ENCODE assay signal across 8 cellular contexts in the genomic region with DNA sequence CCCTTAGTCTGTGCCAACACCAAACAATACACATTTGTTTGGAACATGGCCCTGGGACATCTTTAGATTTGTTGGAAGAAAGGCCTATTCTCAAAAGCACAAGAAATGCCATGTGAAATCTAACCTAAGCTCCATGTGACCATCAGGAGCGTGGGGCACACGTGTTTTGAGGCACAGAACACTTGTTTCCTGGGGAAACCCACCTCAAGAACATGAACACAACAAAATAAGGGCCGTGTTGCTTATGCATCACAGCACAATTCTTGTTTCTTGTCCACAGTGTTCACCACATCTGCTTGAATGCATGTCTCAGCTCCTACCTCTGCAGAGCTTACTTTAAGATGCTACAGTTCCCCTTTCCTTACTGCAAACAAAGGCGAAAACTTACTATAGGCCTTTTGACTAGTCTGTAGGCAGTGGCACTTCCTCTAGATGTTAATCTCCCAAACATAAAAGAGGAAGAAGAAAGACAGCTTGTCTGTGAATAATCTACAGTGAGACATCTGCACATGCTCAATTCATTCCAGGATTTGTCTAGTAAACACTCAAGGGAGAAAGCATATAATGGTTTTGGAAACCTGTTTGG.
A peak's percentile ranks its signal among the peaks of the same experiment; 100 is the strongest.
DNase-seq lines count a peak whose midpoint lies in the region; ATAC-seq and TF ChIP-seq lines count a peak whose summit lies in the region.

No MANE protein-coding gene starts in this region.

- H3F3A ChIP-seq in PC-9 (ENCODE audit: insufficient read depth, low read depth) = 0 out of 2 replicates have a peak, but pooled peaks cover 3% of the 10 kb centered on the region

- H3K27me3 Mint-ChIP-seq in mesothelial cell of epicardium (ENCODE audit: low read depth) = no peaks in the 10 kb centered on the region

- CTCF ChIA-PET in PC-9 (lab: Charles Lee) = no interaction called here

- intact Hi-C loops in PC-9 (cut with micrococcal nuclease; ENCODE audit: unreplicated experiment) (no loop called here), left lung (cut with DNase I) (no loop called here), psoas muscle (cut with DNase I) (no loop called here)

- TF ChIP-seq CTCF in PC-9 (conservative IDR thresholded peaks at IDR 0.05) = no peak
- TF ChIP-seq CTCF in left lung (IDR thresholded peaks at IDR 0.05) = no peak
- TF ChIP-seq CTCF in psoas muscle (IDR thresholded peaks at IDR 0.05) = no peak
- TF ChIP-seq CTCF in mesothelial cell of epicardium (IDR thresholded peaks at IDR 0.05; ENCODE audit: unreplicated experiment) = no peak

- POLR2A ChIA-PET in PC-9 (lab: Charles Lee; ENCODE audit: unreplicated experiment) = no interaction called here

- H3K4me3 Mint-ChIP-seq in mesothelial cell of epicardium = no peak overlapping the region

- peaks cover 2% of the 10 kb centered on the region for H3K4me1 Mint-ChIP-seq in mesothelial cell of epicardium

- no peaks in the 10 kb centered on the region for H3K36me3 ChIP-seq in PC-9 (ENCODE audit: low read depth)
- H3K36me3 ChIP-seq in left lung = no peaks in the 10 kb centered on the region
- H3K36me3 ChIP-seq in psoas muscle (ENCODE audit: insufficient read depth in 1 of 2, low read depth in 1 of 2) = no peaks in the 10 kb centered on the region

- H2AFZ ChIP-seq in PC-9 = peak overlapping the region; percentile 60; the same call in 1 of the 2 replicates

- peak overlapping the region; percentile 16; the same call in 1 of the 2 replicates for H3K27ac ChIP-seq in PC-9
- peak overlapping the region in 1 of 2 donors; percentile 78 for H3K27ac ChIP-seq in left lung
- no peak overlapping the region for H3K27ac ChIP-seq in psoas muscle

- BruUV-seq in PC-9 (replicated peaks; lab: Mats Ljungman, UMichigan) = no TSS peak

- H3K27ac Mint-ChIP-seq in mesothelial cell of epicardium = no peak overlapping the region

- H3K27me3 ChIP-seq in PC-9 (ENCODE audit: insufficient read depth, low read depth) (no peaks in the 10 kb centered on the region), left lung (no peaks in the 10 kb centered on the region), psoas muscle (ENCODE audit: insufficient read depth in 3 of 3, low read length in 2 of 3) (no peaks in the 10 kb centered on the region)

- H3K9me3 Mint-ChIP-seq in mesothelial cell of epicardium = no peaks in the 10 kb centered on the region

- H3K4me1 ChIP-seq in PC-9 (replicated peaks; ENCODE audit: insufficient read depth) (peaks cover 9% of the 10 kb centered on the region), left lung (peaks cover 11 to 36% of the 10 kb centered on the region in 2 donors), psoas muscle (no peaks in the 10 kb centered on the region)

- H3K79me2 ChIP-seq in PC-9 (ENCODE audit: low read depth) = no peaks in the 10 kb centered on the region

- 0 out of 2 replicates have a peak overlapping the region, but pooled peaks have one; percentile 7 for H3K4me2 ChIP-seq in PC-9

- 70 to 73% (median 70%) methylated on average over 4 of the region's 4 CpGs for WGBS in psoas muscle, 3 donors

- ATAC-seq in GM19324 (IDR thresholded peaks at IDR 0.05; ENCODE audit: low FRiP score, unreplicated experiment) (peak; percentile 94), HG03196 (IDR thresholded peaks at IDR 0.05; ENCODE audit: unreplicated experiment) (peak; percentile 93), left lung (peak; percentile 78), psoas muscle (no peak)

- H3K4me3 ChIP-seq in PC-9 (no peak overlapping the region), left lung (no peak overlapping the region), psoas muscle (no peak overlapping the region)

- no peaks in the 10 kb centered on the region for H4K20me1 ChIP-seq in PC-9 (ENCODE audit: insufficient read depth)

- no peaks in the 10 kb centered on the region for H3K9me3 ChIP-seq in PC-9 (ENCODE audit: insufficient read depth, low read depth)
- no peaks in the 10 kb centered on the region for H3K9me3 ChIP-seq in left lung
- no peaks in the 10 kb centered on the region for H3K9me3 ChIP-seq in psoas muscle

- H3K9me2 ChIP-seq in PC-9 (ENCODE audit: insufficient read depth) = peaks cover 6% of the 10 kb centered on the region; the same call in 1 of the 2 replicates

- DNase-seq in DMS153 (lab: John Stamatoyannopoulos, UW) = peak; percentile 82
- peak in 1 of 2 experiments; percentile 58 for DNase-seq in PC-9
- no peak for DNase-seq in left lung
- DNase-seq in psoas muscle = no peak
- DNase-seq in mesothelial cell of epicardium (ENCODE audit: low spot score in 2 of 2, unreplicated experiment in 2 of 2) = no peak
- no peak for DNase-seq in cerebellar cortex (ENCODE audit: low spot score)

- no peaks in the 10 kb centered on the region for H3K36me3 Mint-ChIP-seq in mesothelial cell of epicardium

Comparison
In these comparisons a context has a peak if more than half of its experiments do, and no peak if none do; other contexts are left out.
1. ATAC-seq: peak in GM19324 (single experiment), HG03196 (single experiment) and left lung (single experiment); none in psoas muscle (0 of 4).